8 cellular contexts compared by ENCODE assay signal in genomic region chr17:10197721-10198508, GRCh38. TPM values are rescaled to one million over a fixed set of nuclear protein-coding genes. Genes with fewer than 3 reads are reported as not detected.
A peak's percentile ranks its signal among the peaks of the same experiment; 100 is the strongest.
DNase-seq lines count a peak whose midpoint lies in the region; ATAC-seq and TF ChIP-seq lines count a peak whose summit lies in the region.

No MANE protein-coding gene starts in this region.

- no peaks in the 10 kb centered on the region for H3K4me1 ChIP-seq in mucosa of rectum (ENCODE audit: control insufficient read depth in 2 of 2, insufficient read depth in 2 of 2, low read length in 2 of 2)

- no peak for TF ChIP-seq CTCF in AG04449 (IDR thresholded peaks at IDR 0.05; ENCODE audit: insufficient read depth, low read length, missing control alignments)
- TF ChIP-seq CTCF in cardiac fibroblast (IDR thresholded peaks at IDR 0.05; ENCODE audit: low read depth, low read length) = no peak

- peak overlapping the region; percentile 56 for H3K4me3 ChIP-seq in AG04449 (ENCODE audit: low read depth, low read length)
- H3K4me3 ChIP-seq in H7 (ENCODE audit: insufficient read depth, low read depth, low read length) = peak overlapping the region; percentile 70
- peak overlapping the region; percentile 32 to 58 for H3K4me3 ChIP-seq in cardiac fibroblast (replicated peaks in 1 of 2; ENCODE audit: low read depth in 2 of 2, low read length in 2 of 2)
- peak overlapping the region; percentile 56 to 61 for H3K4me3 ChIP-seq in mucosa of rectum (ENCODE audit: low read length in 2 of 2)

- H3K9me3 ChIP-seq in mucosa of rectum (ENCODE audit: control insufficient read depth in 2 of 2, low read length in 2 of 2) = no peaks in the 10 kb centered on the region

- H3K27me3 ChIP-seq in H7 (ENCODE audit: control insufficient read depth, insufficient read depth, low read length) (peaks cover 23% of the 10 kb centered on the region), mucosa of rectum (ENCODE audit: control insufficient read depth in 2 of 2, insufficient read depth in 2 of 2, low read length in 2 of 2) (peaks cover 6 to 8% of the 10 kb centered on the region in 2 donors)

- H3K36me3 ChIP-seq in H7 (replicated peaks; ENCODE audit: control insufficient read depth, insufficient read depth, low read length) (no peaks in the 10 kb centered on the region), mucosa of rectum (ENCODE audit: control insufficient read depth in 2 of 2, insufficient read depth in 2 of 2, low read length in 2 of 2) (no peaks in the 10 kb centered on the region)

- POLR2A ChIA-PET in AG04449 (lab: Yijun Ruan, JAX) = interaction anchor here (1.2 kb wide), 1 partner anchor 70 kb away, joined by 4 read pairs; no protein-coding TSS in a partner anchor

- peak overlapping the region in 1 of 2 donors; percentile 48 for H3K27ac ChIP-seq in mucosa of rectum (ENCODE audit: low read depth in 2 of 2, low read length in 2 of 2)

- H3K9ac ChIP-seq in mucosa of rectum (ENCODE audit: low read depth in 1 of 2, low read length in 2 of 2) = peak overlapping the region; percentile 41 to 58

- DNase-seq in AG04449 (ENCODE audit: low read depth, low spot score) (no peak), H7 (peak; percentile 79), cardiac fibroblast (ENCODE audit: low read depth in 2 of 2) (no peak), SHP77 treated with DMSO at 0.1 percent for 48 hours (lab: John Stamatoyannopoulos, UW) (no peak), DMS53 (lab: John Stamatoyannopoulos, UW) (no peak)
- no peak for DNase-seq in activated CD4-positive, alpha-beta T cell treated with anti-CD3 and anti-CD28 coated beads, Interleukin-2, amount 50 U/mL, for 1 hour

- CTCF ChIA-PET in AG04449 (lab: Yijun Ruan, JAX) = interaction anchor here (0.8 to 1.5 kb wide), 2 partner anchors 29 kb away, joined by 3 read pairs; no protein-coding TSS in a partner anchor

- no peak for ATAC-seq in GM19324 (IDR thresholded peaks at IDR 0.05; ENCODE audit: low FRiP score, unreplicated experiment)

RNA-seq across cellular contexts. Expression of gene GAS7, which starts 0.5 kb away (rescaled TPM):
- 4.2 and 6.8 TPM in 2 replicates for total RNA-seq in H7 (2014; rRNA removed; shearing (Covaris generic))
